In genomic region chr20:42836339-42836738, GRCh38 we compare ENCODE assay signal across 24 cellular contexts.
DNase-seq lines count a peak whose midpoint lies in the region; TF ChIP-seq lines count a peak whose summit lies in the region.
"Had no signal": no experiment of that assay in that cellular context is flagged by ENCODE, and none has a peak within 500 bp of the region (broad histone marks: within the 10 kb centered on the region; RNA-seq: fewer than 3 reads in every experiment).

No MANE protein-coding gene starts in this region.

- H3K36me3 ChIP-seq in thyroid gland (no peaks in the 10 kb centered on the region), smooth muscle cell (ENCODE audit: low read depth) (no peaks in the 10 kb centered on the region), mesendoderm (ENCODE audit: control insufficient read depth, insufficient read depth, low read length) (no peaks in the 10 kb centered on the region)
- H3K36me3 ChIP-seq: left ventricle myocardium inferior, transverse colon had no signal

- H2BK5ac ChIP-seq in mesendoderm (ENCODE audit: low read length): no peak overlapping the region

- H3K23ac ChIP-seq in mesendoderm (ENCODE audit: low read length): no peak overlapping the region

- no peak overlapping the region for H3K4me3 ChIP-seq in epithelial cell of esophagus (ENCODE audit: low read length)
- H3K4me3 ChIP-seq in thyroid gland (replicated peaks in 1 of 3): no peak overlapping the region
- no peak overlapping the region for H3K4me3 ChIP-seq in smooth muscle cell
- H3K4me3 ChIP-seq in mesendoderm (ENCODE audit: low read length): no peak overlapping the region
- H3K4me3 ChIP-seq: left ventricle myocardium inferior, transverse colon had no signal

- intact Hi-C loops in thyroid gland (cut with DNase I): no loop called here

- H2BK120ac ChIP-seq in mesendoderm (ENCODE audit: low read depth, low read length): no peak overlapping the region

- 33 to 43% methylated on average over 5 of the region's 5 CpGs for WGBS in thyroid gland, 2 donors
- WGBS in smooth muscle cell (ENCODE audit: low lambda C conversion rate): 85% methylated on average over 5 of the region's 5 CpGs
- WGBS in mesendoderm (ENCODE audit: extremely low coverage, insufficient coverage, low lambda C conversion rate): no CpG with 5 or more reads among the region's 5 CpGs

- no peak overlapping the region for H2AFZ ChIP-seq in smooth muscle cell (ENCODE audit: low read depth)

- H3K9me3 ChIP-seq in thyroid gland: no peaks in the 10 kb centered on the region
- H3K9me3 ChIP-seq in smooth muscle cell (replicated peaks; ENCODE audit: low read depth): no peaks in the 10 kb centered on the region
- H3K9me3 ChIP-seq: transverse colon had no signal

- no peak overlapping the region for H2BK15ac ChIP-seq in mesendoderm (replicated peaks; ENCODE audit: low read depth)

- H3K56ac ChIP-seq in mesendoderm (ENCODE audit: low read length): no peak overlapping the region

- TF ChIP-seq CTCF in epithelial cell of esophagus (IDR thresholded peaks at IDR 0.05; ENCODE audit: insufficient read depth, low read depth, low read length, missing control alignments) (no peak), thyroid gland (IDR thresholded peaks at IDR 0.05) (no peak), smooth muscle cell (IDR thresholded peaks at IDR 0.05; ENCODE audit: borderline replicate concordance, insufficient read depth, poor library complexity, severe bottlenecking) (no peak)

- no peak overlapping the region for H4K8ac ChIP-seq in mesendoderm (ENCODE audit: low read depth, low read length)

- no peak overlapping the region for H2AK5ac ChIP-seq in mesendoderm (ENCODE audit: low read length)

- H3K79me2 ChIP-seq in smooth muscle cell (ENCODE audit: low read depth): no peaks in the 10 kb centered on the region
- no peaks in the 10 kb centered on the region for H3K79me2 ChIP-seq in mesendoderm (ENCODE audit: control insufficient read depth, insufficient read depth, low read length)

- H3K4me2 ChIP-seq in smooth muscle cell (no peak overlapping the region), mesendoderm (ENCODE audit: low read length) (no peak overlapping the region)

- no peak overlapping the region for H3K4ac ChIP-seq in mesendoderm (ENCODE audit: low read depth, low read length)

- DNase-seq in NCI-H748 (lab: John Stamatoyannopoulos, UW; ENCODE audit: unreplicated experiment) (peak; percentile 33), NCI-H748 treated with DMSO at 0.1 percent for 48 hours (lab: John Stamatoyannopoulos, UW) (no peak), NCI-H187 treated with DMSO at 0.1 percent for 48 hours (lab: John Stamatoyannopoulos, UW) (peak; percentile 60), epithelial cell of esophagus (ENCODE audit: low read depth) (peak; percentile 39), thyroid gland (peak; percentile 13 to 19), smooth muscle cell (lab: John Stamatoyannopoulos, UW; ENCODE audit: unreplicated experiment) (no peak), mesendoderm (no peak)
- no peak for DNase-seq in stimulated activated CD4-positive, alpha-beta T cell treated with anti-CD3 and anti-CD28 coated beads, Interleukin-4, amount 100 ng/mL, for 1 hour
- DNase-seq: activated CD4-positive, alpha-beta T cell treated with anti-CD3 and anti-CD28 coated beads for 36 hours; activated CD8-positive, alpha-beta memory T cell treated with anti-CD3 and anti-CD28 coated beads for 24 hours; activated effector memory CD4-positive, alpha-beta T cell treated with Interleukin-2 at 50 U/mL for 16 hours; activated naive CD8-positive, alpha-beta T cell treated with anti-CD3 and anti-CD28 coated beads for 36 hours; aorta; caudate nucleus; CD8-positive, alpha-beta memory T cell; endodermal cell; left ventricle myocardium inferior; natural killer cell; NCI-H1048; occipital lobe; retina; stimulated activated CD4-positive, alpha-beta T cell treated with anti-CD3 and anti-CD28 coated beads, Interleukin-2, amount 100 ng/mL, for 24 hours; transverse colon had no signal

- no peaks in the 10 kb centered on the region for H4K20me1 ChIP-seq in smooth muscle cell (ENCODE audit: low read depth)

- H4K5ac ChIP-seq in mesendoderm (ENCODE audit: low read length): no peak overlapping the region

- no peak overlapping the region for H3K18ac ChIP-seq in mesendoderm (ENCODE audit: low read length)

- H3K4me1 ChIP-seq in thyroid gland (no peaks in the 10 kb centered on the region), smooth muscle cell (ENCODE audit: low read depth) (no peaks in the 10 kb centered on the region), mesendoderm (ENCODE audit: control insufficient read depth, low read depth, low read length) (no peaks in the 10 kb centered on the region)
- H3K4me1 ChIP-seq: left ventricle myocardium inferior, transverse colon had no signal

- no peak overlapping the region for H3K9ac ChIP-seq in smooth muscle cell (ENCODE audit: low read depth)
- H3K9ac ChIP-seq in mesendoderm (ENCODE audit: low read length): no peak overlapping the region

- no peaks in the 10 kb centered on the region for H3K27me3 ChIP-seq in thyroid gland
- H3K27me3 ChIP-seq in smooth muscle cell (ENCODE audit: low read depth): no peaks in the 10 kb centered on the region
- H3K27me3 ChIP-seq in mesendoderm (ENCODE audit: insufficient read depth, low read length, poor library complexity): no peaks in the 10 kb centered on the region
- H3K27me3 ChIP-seq: transverse colon had no signal

- no peaks in the 10 kb centered on the region for H3K79me1 ChIP-seq in mesendoderm (ENCODE audit: low read length)

- TF ChIP-seq POLR2A in thyroid gland (IDR thresholded peaks at IDR 0.05): no peak

- no peaks in the 10 kb centered on the region for H3F3A ChIP-seq in smooth muscle cell (ENCODE audit: low read depth)

- no peak overlapping the region for H3K27ac ChIP-seq in thyroid gland
- no peak overlapping the region for H3K27ac ChIP-seq in smooth muscle cell (ENCODE audit: low read depth)
- no peak overlapping the region for H3K27ac ChIP-seq in mesendoderm (ENCODE audit: low read depth, low read length)
- H3K27ac ChIP-seq: left ventricle myocardium inferior, RWPE1, transverse colon had no signal

Comparison
In these comparisons a context has a peak if more than half of its experiments do, and no peak if none do; other contexts are left out.
1. DNase-seq: peak in NCI-H748 (single experiment), NCI-H187 treated with DMSO at 0.1 percent for 48 hours (single experiment), epithelial cell of esophagus (single experiment) and thyroid gland (2 of 2); none in NCI-H748 treated with DMSO at 0.1 percent for 48 hours (single experiment), stimulated activated CD4-positive, alpha-beta T cell treated with anti-CD3 and anti-CD28 coated beads, Interleukin-4, amount 100 ng/mL, for 1 hour (single experiment), smooth muscle cell (single experiment) and mesendoderm (single experiment).